27 cellular contexts compared by ENCODE assay signal in the genomic region with DNA sequence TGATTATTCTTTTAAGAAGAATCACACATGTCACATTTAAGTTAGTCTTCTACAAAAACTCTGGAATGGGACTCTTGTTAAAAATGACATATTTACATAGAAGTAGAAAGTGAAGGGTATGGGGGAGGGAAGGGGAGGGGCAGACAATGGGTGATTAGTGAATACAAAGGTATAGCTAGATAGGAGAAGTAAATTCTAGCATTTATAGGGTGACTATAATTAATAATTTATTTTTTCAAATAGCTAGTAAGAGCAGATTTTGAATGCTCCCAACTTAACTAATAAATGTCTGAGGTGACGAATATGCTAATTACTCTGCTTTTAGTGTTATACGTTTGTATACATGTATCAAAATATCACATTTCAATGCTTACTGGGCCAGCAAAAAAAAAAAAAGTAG.
"Had no signal": no experiment of that assay in that cellular context is flagged by ENCODE, and none has a peak within 500 bp of the region (broad histone marks: within the 10 kb centered on the region; RNA-seq: fewer than 3 reads in every experiment).

No MANE protein-coding gene starts in this region.

- H3K27ac ChIP-seq: stomach, suprapubic skin, testis, thoracic aorta, thyroid gland, tibial artery, tibial nerve, transverse colon, upper lobe of left lung, upper lobe of right lung, uterus, vagina had no signal

- H3K27me3 ChIP-seq: stomach, suprapubic skin, testis, thyroid gland, tibial artery, tibial nerve, transverse colon, upper lobe of left lung, upper lobe of right lung, uterus, vagina had no signal

- DNase-seq: stimulated activated CD4-positive, alpha-beta T cell treated with anti-CD3 and anti-CD28 coated beads, Interleukin-2, amount 100 ng/mL, for 48 hours; stimulated activated CD4-positive, alpha-beta T cell treated with anti-CD3 and anti-CD28 coated beads, Interleukin-4, amount 100 ng/mL, for 1 hour; stimulated activated CD4-positive, alpha-beta T cell treated with anti-CD3 and anti-CD28 coated beads, Interleukin-4, amount 100 ng/mL, for 24 hours; stimulated activated CD4-positive, alpha-beta T cell treated with anti-CD3 and anti-CD28 coated beads, Interleukin-4, amount 100 ng/mL, for 4 hours; stimulated activated CD8-positive, alpha-beta memory T cell treated with anti-CD3 and anti-CD28 coated beads, Interleukin-4, amount 100 ng/mL, for 48 hours; stimulated activated naive B cell treated with anti-CD40 and anti-IgM and Interleukin-4, amounts not matched to agents 10 μg/mL and 1 μg/mL and 100 μg/mL, for 72 hours; stimulated activated naive CD4-positive, alpha-beta T cell; stimulated activated naive CD4-positive, alpha-beta T cell treated with Interleukin-2 at 50 U/mL for 16 hours; stimulated activated naive CD8-positive, alpha-beta T cell treated with anti-CD3 and anti-CD28 coated beads, Interleukin-15, amount 100 ng/mL, for 72 hours; stimulated activated naive CD8-positive, alpha-beta T cell treated with anti-CD3 and anti-CD28 coated beads, Interleukin-15, Interleukin-2, amounts not matched to agents 100 U/mL and 50 U/mL, for 24 hours; stomach; substantia nigra; testis; thyroid gland; tibial artery; transverse colon; trophoblast cell; upper lobe of left lung; upper lobe of right lung; uterus had no signal

- H3K4me3 ChIP-seq: stomach, suprapubic skin, testis, thoracic aorta, thyroid gland, tibial artery, tibial nerve, transverse colon, upper lobe of left lung, upper lobe of right lung, uterus, vagina had no signal

- H3K9me3 ChIP-seq: suprapubic skin, testis, thoracic aorta, thyroid gland, tibial artery, tibial nerve, transverse colon, upper lobe of left lung, upper lobe of right lung, uterus, vagina had no signal

- FAIRE-seq: urothelium cell line had no signal

- ATAC-seq: stimulated activated effector memory CD8-positive, alpha-beta T cell treated with anti-CD3 and anti-CD28 coated beads, Interleukin-12 subunit alpha, Interleukin-12 subunit beta, amount 100 ng/mL, for 72 hours; stimulated activated memory B cell treated with anti-CD40 and anti-IgM and Interleukin-4, amounts not matched to agents 10 μg/mL and 1 μg/mL and 100 μg/mL, for 72 hours; stimulated activated naive B cell treated with anti-CD40 and anti-IgM and Interleukin-4, amounts not matched to agents 10 μg/mL and 1 μg/mL and 100 μg/mL, for 72 hours; stimulated activated naive CD8-positive, alpha-beta T cell treated with anti-CD3 and anti-CD28 coated beads, Interleukin-15, amount 100 ng/mL, for 72 hours; stimulated activated naive CD8-positive, alpha-beta T cell treated with anti-CD3 and anti-CD28 coated beads, Interleukin-15, Interleukin-2, amounts not matched to agents 100 U/mL and 50 U/mL, for 24 hours; upper lobe of right lung had no signal

- H3K4me1 ChIP-seq: stomach, suprapubic skin, testis, thyroid gland, tibial artery, tibial nerve, transverse colon, upper lobe of left lung, upper lobe of right lung, uterus, vagina had no signal
